ENCODE assay signal across 10 cellular contexts in genomic region chr19:11269408-11269807, GRCh38. TPM values are rescaled to one million over a fixed set of nuclear protein-coding genes. Genes with fewer than 3 reads are reported as not detected.
DNase-seq lines count a peak whose midpoint lies in the region; ATAC-seq and TF ChIP-seq lines count a peak whose summit lies in the region.
"Had no signal": no experiment of that assay in that cellular context is flagged by ENCODE, and none has a peak within 500 bp of the region (broad histone marks: within the 10 kb centered on the region; RNA-seq: fewer than 3 reads in every experiment).

No MANE protein-coding gene starts in this region.

- H3K36me3 Mint-ChIP-seq in osteocyte (ENCODE audit: unreplicated experiment), result no peaks in the 10 kb centered on the region
- no peaks in the 10 kb centered on the region for H3K36me3 Mint-ChIP-seq in T-cell

- intact Hi-C loops in mucosa of descending colon (cut with DNase I, micrococcal nuclease), result no loop called here

- H3K27me3 ChIP-seq in BLaER1 treated with 17β-estradiol and CSF1 and Interleukin-3, amounts not matched to agents 10 nM and 100 nM, result peaks cover 57 to 98% (median 85%) of the 10 kb centered on the region in 11 experiments
- no peaks in the 10 kb centered on the region for H3K27me3 ChIP-seq in WERI-Rb-1 (ENCODE audit: insufficient read depth, low read depth, severe bottlenecking)

- DNase-seq in WERI-Rb-1 (no peak), fibroblast of the aortic adventitia (ENCODE audit: low read depth) (peak; percentile 41), osteocyte (ENCODE audit: extremely low spot score, unreplicated experiment) (no peak), T-cell (no peak), mucosa of descending colon (no peak)
- no peak for DNase-seq in NK-92 treated with Interleukin-12 subunit alpha and Interleukin-12 subunit beta, amount 100 ng/mL, for 24 hours (lab: John Stamatoyannopoulos, UW)
- DNase-seq: GOT3, NCI-H510A had no signal

- POLR2A ChIA-PET in T-cell (lab: Charles Lee), result no interaction called here

- CTCF ChIA-PET in T-cell (lab: Charles Lee), result no interaction called here

- H3K27me3 Mint-ChIP-seq in osteocyte (ENCODE audit: unreplicated experiment) (no peaks in the 10 kb centered on the region), T-cell (peaks cover 50 to 70% of the 10 kb centered on the region in 2 donors)

- ATAC-seq in T-cell (replicated peaks in 1 of 4) (no peak), HG02970 (IDR thresholded peaks at IDR 0.05; ENCODE audit: low FRiP score, unreplicated experiment) (no peak), mucosa of descending colon (no peak)

- no peak overlapping the region for H3K27ac ChIP-seq in BLaER1 treated with 17β-estradiol and CSF1 and Interleukin-3, amounts not matched to agents 10 nM and 100 nM
- H3K27ac ChIP-seq in WERI-Rb-1, result peak overlapping the region; percentile 40

- H3K36me3 ChIP-seq in BLaER1 treated with 17β-estradiol and CSF1 and Interleukin-3, amounts not matched to agents 10 nM and 100 nM, result no peaks in the 10 kb centered on the region
- H3K36me3 ChIP-seq in WERI-Rb-1 (no peaks in the 10 kb centered on the region), mucosa of descending colon (ENCODE audit: low read depth) (no peaks in the 10 kb centered on the region)

- peaks cover 39% of the 10 kb centered on the region for H3K4me1 Mint-ChIP-seq in osteocyte (ENCODE audit: unreplicated experiment)
- peaks cover 0 to 4% (median 3%) of the 10 kb centered on the region in 3 donors for H3K4me1 Mint-ChIP-seq in T-cell

- TF ChIP-seq CTCF in WERI-Rb-1 (IDR thresholded peaks at IDR 0.05; ENCODE audit: low read depth, low read length) (no peak), fibroblast of the aortic adventitia (IDR thresholded peaks at IDR 0.05; ENCODE audit: insufficient read depth, low read length) (no peak), osteocyte (IDR thresholded peaks at IDR 0.05) (no peak), mucosa of descending colon (IDR thresholded peaks at IDR 0.05) (no peak)

- H3K9ac ChIP-seq in BLaER1 treated with 17β-estradiol and CSF1 and Interleukin-3, amounts not matched to agents 10 nM and 100 nM, result no peak overlapping the region

- H3K4me3 Mint-ChIP-seq in osteocyte (ENCODE audit: unreplicated experiment) (no peak overlapping the region), T-cell (no peak overlapping the region)

- H3K27ac Mint-ChIP-seq in osteocyte (ENCODE audit: unreplicated experiment) (peak overlapping the region; percentile 89), T-cell (no peak overlapping the region)

- no peak overlapping the region for H3K4me3 ChIP-seq in BLaER1 treated with 17β-estradiol and CSF1 and Interleukin-3, amounts not matched to agents 10 nM and 100 nM
- no peak overlapping the region for H3K4me3 ChIP-seq in WERI-Rb-1 (ENCODE audit: low read depth, low read length)
- no peak overlapping the region for H3K4me3 ChIP-seq in fibroblast of the aortic adventitia (ENCODE audit: low read depth, low read length)
- no peak overlapping the region for H3K4me3 ChIP-seq in mucosa of descending colon

- peaks cover 6 to 21% (median 9%) of the 10 kb centered on the region in 10 experiments; a peak in 14 of 20 replicates for H3K4me1 ChIP-seq in BLaER1 treated with 17β-estradiol and CSF1 and Interleukin-3, amounts not matched to agents 10 nM and 100 nM
- H3K4me1 ChIP-seq in mucosa of descending colon (ENCODE audit: low read depth), result peaks cover 16% of the 10 kb centered on the region

- peak overlapping the region; percentile 2 to 38 (median 23); a peak in 14 of 22 replicates for H3K4me2 ChIP-seq in BLaER1 treated with 17β-estradiol and CSF1 and Interleukin-3, amounts not matched to agents 10 nM and 100 nM

- H4K20me1 ChIP-seq in BLaER1 treated with 17β-estradiol and CSF1 and Interleukin-3, amounts not matched to agents 10 nM and 100 nM, result peaks cover 0 to 46% (median 0%) of the 10 kb centered on the region in 11 experiments; a peak in 12 of 22 replicates

- H3K9me3 Mint-ChIP-seq in osteocyte (ENCODE audit: unreplicated experiment) (no peaks in the 10 kb centered on the region), T-cell (no peaks in the 10 kb centered on the region)

- H3K9me3 ChIP-seq in BLaER1 treated with 17β-estradiol and CSF1 and Interleukin-3, amounts not matched to agents 10 nM and 100 nM (replicated peaks in 1 of 11), result peaks cover 0 to 7% (median 6%) of the 10 kb centered on the region in 11 experiments; a peak in 4 of 22 replicates
- H3K9me3 ChIP-seq in WERI-Rb-1 (ENCODE audit: severe bottlenecking) (no peaks in the 10 kb centered on the region), mucosa of descending colon (no peaks in the 10 kb centered on the region)

RNA-seq across cellular contexts. Expression of gene DOCK6, which starts 7.1 kb away (rescaled TPM):
- total RNA-seq in fibroblast of the aortic adventitia (ENCODE audit: low replicate concordance), result 13.6 and 19.7 TPM in 2 replicates
- 81.7 and 86.9 TPM in 2 replicates for total RNA-seq in osteocyte
- 1 to 10 TPM in 3 of 5 donors, under 1 TPM in 2; 0.78 to 1.8 (median 1.0) TPM for total RNA-seq in T-cell
- total RNA-seq in mucosa of descending colon, result 10 to 100 TPM; 62.4 to 94.7 (median 62.8) TPM

RNA-seq across cellular contexts. Expression of gene TSPAN16, which starts 26.6 kb away (rescaled TPM):
- total RNA-seq in fibroblast of the aortic adventitia (ENCODE audit: low replicate concordance) (not detected in 2 replicates), osteocyte (not detected in 2 replicates), T-cell (not detected), mucosa of descending colon (not detected)

RNA-seq across cellular contexts. Expression of gene ANGPTL8, which starts 30.0 kb away (rescaled TPM):
- total RNA-seq in fibroblast of the aortic adventitia (ENCODE audit: low replicate concordance), result not detected in 2 replicates
- total RNA-seq in osteocyte, result not detected in 2 replicates
- not detected for total RNA-seq in T-cell
- total RNA-seq in mucosa of descending colon, result not detected
